ENCODE assay signal across 20 cellular contexts in the genomic region with DNA sequence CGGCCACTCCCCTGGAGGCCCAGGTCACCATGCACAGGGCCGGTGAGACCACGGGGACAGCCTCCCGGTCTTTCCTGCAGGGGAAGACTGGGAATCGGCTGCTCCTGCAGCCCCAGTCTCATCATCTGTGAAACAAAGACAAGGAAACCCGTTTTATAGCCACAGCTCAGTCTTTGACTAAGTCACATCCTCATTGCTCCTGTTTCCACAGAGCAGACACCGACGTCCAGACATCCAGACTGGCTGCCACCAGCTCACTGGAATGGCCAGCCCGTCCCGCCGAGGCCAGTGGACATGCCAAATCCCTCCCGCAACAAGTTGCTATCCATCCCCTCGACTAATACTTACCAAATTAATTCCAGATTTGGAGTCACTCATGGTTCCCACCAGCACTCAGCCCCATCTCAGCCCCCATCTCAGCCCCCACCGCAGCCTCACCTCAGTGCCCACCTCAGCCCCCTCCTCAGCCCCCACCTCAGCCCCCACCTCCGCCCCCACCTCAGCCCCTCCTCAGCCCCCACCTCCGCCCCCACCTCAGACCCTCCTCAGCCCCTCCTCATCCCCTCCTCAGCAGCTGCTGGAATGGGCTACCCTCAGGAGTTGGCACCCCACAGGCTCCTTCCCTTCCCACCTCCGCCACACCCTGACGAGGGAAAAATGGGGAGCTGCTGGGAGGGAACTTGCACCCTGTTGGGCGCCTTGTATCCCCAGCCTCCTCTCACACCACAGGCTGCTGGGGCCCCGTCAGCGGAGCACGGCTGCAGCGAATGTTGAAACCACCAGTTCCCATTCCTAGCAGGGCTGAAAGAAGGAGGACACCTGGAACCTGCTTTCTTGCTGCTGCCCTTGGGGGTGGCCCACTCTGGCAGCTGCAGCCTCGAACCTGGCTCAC. TPM values are rescaled to one million over a fixed set of nuclear protein-coding genes. Genes with fewer than 3 reads are reported as not detected.
A peak's percentile ranks its signal among the peaks of the same experiment; 100 is the strongest.
DNase-seq lines count a peak whose midpoint lies in the region; ATAC-seq and TF ChIP-seq lines count a peak whose summit lies in the region.
"Had no signal": no experiment of that assay in that cellular context is flagged by ENCODE, and none has a peak within 500 bp of the region (broad histone marks: within the 10 kb centered on the region; RNA-seq: fewer than 3 reads in every experiment).

No MANE protein-coding gene starts in this region.

- in situ Hi-C loops in GM23248 (cut with MboI), result no loop called here

- H3K4me1 ChIP-seq in GM23248 (ENCODE audit: insufficient read depth), result no peaks in the 10 kb centered on the region
- H3K4me1 ChIP-seq in upper lobe of right lung, result no peaks in the 10 kb centered on the region
- H3K4me1 ChIP-seq: gastroesophageal sphincter, spleen, transverse colon had no signal

- peak; percentile 46 for DNase-seq in DMS53 (lab: John Stamatoyannopoulos, UW)
- no peak for DNase-seq in DMS53 treated with DMSO at 0.1 percent for 48 hours (lab: John Stamatoyannopoulos, UW; ENCODE audit: unreplicated experiment)
- peak; percentile 33 for DNase-seq in GM23248
- DNase-seq in RWPE1 (ENCODE audit: low spot score), result no peak
- DNase-seq in left lobe of liver (ENCODE audit: low spot score), result no peak
- DNase-seq in hepatic stellate cell (ENCODE audit: low spot score), result no peak
- DNase-seq in upper lobe of right lung, result no peak
- DNase-seq: activated CD4-positive, alpha-beta memory T cell treated with anti-CD3 and anti-CD28 coated beads, Interleukin-2, amount 10 ng/mL, durations not matched to agents 7 days and 5 days; activated T-cell treated with anti-CD3 and anti-CD28 coated beads, Interleukin-2, amount 50 U/mL, for 4 hours; C1 segment of cervical spinal cord; NCI-H2081; spleen; transverse colon; WERI-Rb-1 had no signal

- CTCF ChIA-PET in RWPE1 (lab: Yijun Ruan, JAX), result interaction anchor here (0.6 to 1.2 kb wide), 8 partner anchors 12 to 602 kb away, joined by 3 to 4 read pairs (median 3); no protein-coding TSS in a partner anchor

- WGBS in GM23248 (ENCODE audit: low coverage in 1 of 2, low lambda C conversion rate in 2 of 2, missing lambda C conversion rate in 2 of 2), 2 experiments, result 49% methylated on average over 20 to 24 of the region's 24 CpGs

- no peak overlapping the region for H3K4me3 ChIP-seq in GM23248
- H3K4me3 ChIP-seq in upper lobe of right lung, result no peak overlapping the region
- H3K4me3 ChIP-seq: gastroesophageal sphincter, spleen, transverse colon had no signal

- no peak overlapping the region for H2AFZ ChIP-seq in GM23248

- no peak overlapping the region for H3K4me2 ChIP-seq in GM23248 (ENCODE audit: unreplicated experiment)

- H3K9me3 ChIP-seq in GM23248 (ENCODE audit: low read depth) (no peaks in the 10 kb centered on the region), upper lobe of right lung (no peaks in the 10 kb centered on the region)
- H3K9me3 ChIP-seq: gastroesophageal sphincter, spleen, transverse colon had no signal

- POLR2A ChIA-PET in RWPE1 (lab: Yijun Ruan, JAX; ENCODE audit: low non-redundant PET), result no interaction called here

- no peak overlapping the region for H3K9ac ChIP-seq in GM23248

- no peaks in the 10 kb centered on the region for H3K79me2 ChIP-seq in GM23248 (ENCODE audit: insufficient read depth)

- H3F3A ChIP-seq in GM23248 (ENCODE audit: insufficient read depth), result no peaks in the 10 kb centered on the region

- H4K20me1 ChIP-seq in GM23248 (ENCODE audit: insufficient read depth), result no peaks in the 10 kb centered on the region

- peaks cover 32% of the 10 kb centered on the region for H3K27me3 ChIP-seq in GM23248 (replicated peaks; ENCODE audit: insufficient read depth)
- H3K27me3 ChIP-seq in upper lobe of right lung, result peaks cover 25% of the 10 kb centered on the region

- H3K36me3 ChIP-seq in GM23248 (ENCODE audit: low read depth) (no peaks in the 10 kb centered on the region), upper lobe of right lung (no peaks in the 10 kb centered on the region)
- H3K36me3 ChIP-seq: gastroesophageal sphincter, spleen, transverse colon, WERI-Rb-1 had no signal

- TF ChIP-seq CTCF in RWPE1 (conservative IDR thresholded peaks at IDR 0.05; ENCODE audit: low read depth) (no peak), upper lobe of right lung (IDR thresholded peaks at IDR 0.05) (no peak)

- no peak overlapping the region for H3K27ac ChIP-seq in GM23248
- peak overlapping the region; percentile 4; the same call in 1 of the 2 replicates for H3K27ac ChIP-seq in RWPE1
- no peak overlapping the region for H3K27ac ChIP-seq in upper lobe of right lung
- H3K27ac ChIP-seq: 22Rv1, epithelial cell of prostate, gastroesophageal sphincter, spleen, transverse colon, WERI-Rb-1 had no signal

- ATAC-seq in left lobe of liver, result peak; percentile 9
- no peak for ATAC-seq in upper lobe of right lung
- no peak for ATAC-seq in GM18870 (IDR thresholded peaks at IDR 0.05; ENCODE audit: unreplicated experiment)
- ATAC-seq: activated T-cell treated with anti-CD3 and anti-CD28 coated beads, Interleukin-2, amount 50 U/mL, for 4 hours; gastroesophageal sphincter; natural killer cell treated with Interleukin-12 subunit alpha and Interleukin-12 subunit beta and Interleukin-15 and Interleukin-18, amount 100 ng/mL, for 72 hours; stimulated activated effector memory CD8-positive, alpha-beta T cell treated with anti-CD3 and anti-CD28 coated beads, Interleukin-12 subunit alpha, Interleukin-12 subunit beta, amount 100 ng/mL, for 72 hours had no signal

- no peaks in the 10 kb centered on the region for H3K9me2 ChIP-seq in GM23248 (ENCODE audit: insufficient read depth)

- intact Hi-C loops in upper lobe of right lung (cut with DNase I), result no loop called here

RNA-seq across cellular contexts. Expression of a gene that starts 48.7 kb away (rescaled TPM):
- 20.4 and 22.5 TPM in 2 replicates for total RNA-seq in GM23248 (2014; rRNA removed; shearing (Covaris generic))
- polyA plus RNA-seq in GM23248 (2016; fragmentation: Nextera tagmentation; extraction: Ambion mirVana), result 16.7 and 26.0 TPM in 2 replicates
- 18.2 TPM for total RNA-seq in left lobe of liver
- 36.9 TPM for total RNA-seq in upper lobe of right lung

Comparison
In these comparisons a context has a peak if more than half of its experiments do, and no peak if none do; other contexts are left out.
1. DNase-seq: peak in DMS53 (single experiment) and GM23248 (single experiment); none in DMS53 treated with DMSO at 0.1 percent for 48 hours (single experiment), RWPE1 (single experiment), left lobe of liver (single experiment), hepatic stellate cell (single experiment) and upper lobe of right lung (single experiment).